ENCODE assay signal across 21 cellular contexts in the genomic region with DNA sequence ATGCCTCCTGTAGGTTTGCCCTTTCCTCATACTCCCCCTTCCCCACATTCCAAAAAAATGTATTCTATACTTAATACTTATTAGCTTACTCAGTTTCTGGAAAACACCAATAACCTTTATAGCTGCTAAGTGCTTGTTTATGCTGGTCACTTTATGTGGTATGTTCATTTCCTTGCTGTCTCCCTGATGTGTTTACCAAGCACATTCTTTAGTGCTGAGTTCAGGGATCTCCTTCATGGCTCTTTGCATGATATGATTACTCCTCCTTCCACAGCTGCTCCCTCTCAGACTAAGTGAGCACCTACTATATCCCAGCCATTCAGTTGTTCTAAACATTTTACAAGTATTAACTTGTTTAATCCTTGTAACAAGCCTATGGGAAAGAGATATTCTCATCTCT.
DNase-seq lines count a peak whose midpoint lies in the region; ATAC-seq and TF ChIP-seq lines count a peak whose summit lies in the region.
"Had no signal": no experiment of that assay in that cellular context is flagged by ENCODE, and none has a peak within 500 bp of the region (broad histone marks: within the 10 kb centered on the region; RNA-seq: fewer than 3 reads in every experiment).

No MANE protein-coding gene starts in this region.

- H3K4ac ChIP-seq in mesenchymal stem cell (ENCODE audit: low read depth in 1 of 2, low read length in 2 of 2) = no peak overlapping the region

- no peak overlapping the region for H2BK5ac ChIP-seq in mesenchymal stem cell (ENCODE audit: low read depth, low read length, poor library complexity, severe bottlenecking)

- H3K9ac ChIP-seq in mesenchymal stem cell (ENCODE audit: low read length) = no peak overlapping the region
- H3K9ac ChIP-seq: BLaER1 treated with 17β-estradiol and CSF1 and Interleukin-3, amounts not matched to agents 10 nM and 100 nM had no signal

- no peak overlapping the region for H3K18ac ChIP-seq in mesenchymal stem cell (ENCODE audit: low read depth in 1 of 2, low read length in 2 of 2)

- H3K27me3 Mint-ChIP-seq in chondrocyte (ENCODE audit: low read depth) = no peaks in the 10 kb centered on the region
- H3K27me3 Mint-ChIP-seq in CD14-positive monocyte (ENCODE audit: low read depth in 3 of 3) = no peaks in the 10 kb centered on the region
- H3K27me3 Mint-ChIP-seq: activated CD4-positive, alpha-beta memory T cell treated with anti-CD3 and anti-CD28 coated beads, Interleukin-2, amount 10 ng/mL, durations not matched to agents 7 days and 5 days had no signal

- peak; percentile 41 for DNase-seq in AG20443 (ENCODE audit: low spot score)
- DNase-seq in LHCN-M2 (ENCODE audit: low read depth) = peak; percentile 26
- DNase-seq in chondrocyte (ENCODE audit: low spot score) = no peak
- peak; percentile 95 for DNase-seq in mesenchymal stem cell
- no peak for DNase-seq in stimulated activated CD4-positive, alpha-beta T cell treated with anti-CD3 and anti-CD28 coated beads, Interleukin-1b, Interleukin-23, amount 100 ng/mL, for 48 hours
- DNase-seq in CD14-positive monocyte (ENCODE audit: low spot score) = no peak
- no peak for DNase-seq in NCI-H1105 treated with DMSO at 0.1 percent for 48 hours (lab: John Stamatoyannopoulos, UW)
- DNase-seq: activated CD4-positive, alpha-beta memory T cell treated with anti-CD3 and anti-CD28 coated beads, Interleukin-2, amount 10 ng/mL, durations not matched to agents 7 days and 5 days; activated T-cell treated with anti-CD3 and anti-CD28 coated beads, Interleukin-2, amount 50 U/mL, for 4 hours; foreskin melanocyte; left ventricle myocardium superior; NCI-H187; NCI-H345; ovary; stimulated activated CD4-positive, alpha-beta T cell treated with anti-CD3 and anti-CD28 coated beads, Interleukin-4, amount 100 ng/mL, for 24 hours; T-cell had no signal

- peaks cover 10% of the 10 kb centered on the region for H3K9me3 Mint-ChIP-seq in chondrocyte (ENCODE audit: low read depth)
- H3K9me3 Mint-ChIP-seq in CD14-positive monocyte = peaks cover 0 to 18% (median 14%) of the 10 kb centered on the region in 7 donors
- H3K9me3 Mint-ChIP-seq: activated T-cell treated with anti-CD3 and anti-CD28 coated beads, Interleukin-2, amount 50 U/mL, for 4 hours had no signal

- peaks cover 4% of the 10 kb centered on the region for H3K9me3 ChIP-seq in mesenchymal stem cell (ENCODE audit: control insufficient read depth, low read length)
- H3K9me3 ChIP-seq: ovary had no signal

- intact Hi-C loops in CD14-positive monocyte (cut with micrococcal nuclease) = no loop called here

- H3K14ac ChIP-seq in mesenchymal stem cell (ENCODE audit: low read length in 2 of 2) = no peak overlapping the region

- H4K91ac ChIP-seq in mesenchymal stem cell (ENCODE audit: low read length) = no peak overlapping the region

- ATAC-seq in SK-N-SH treated with all-trans-retinoic acid at 6 μM for 48 hours = no peak
- ATAC-seq: activated naive CD4-positive, alpha-beta T cell treated with anti-CD3 and anti-CD28 coated beads, Interleukin-2, amount 50 U/mL, for 72 hours; activated T-cell treated with anti-CD3 and anti-CD28 coated beads, Interleukin-2, amount 50 U/mL, for 4 hours; HCT116; left ventricle myocardium superior; T-cell had no signal

- no peak overlapping the region for H2BK120ac ChIP-seq in mesenchymal stem cell (ENCODE audit: low read depth, low read length)

- H3K4me3 ChIP-seq in mesenchymal stem cell (ENCODE audit: insufficient read depth in 1 of 2, low read depth in 1 of 2, low read length in 2 of 2) = no peak overlapping the region
- H3K4me3 ChIP-seq: BLaER1 treated with 17β-estradiol and CSF1 and Interleukin-3, amounts not matched to agents 10 nM and 100 nM; ovary had no signal

- H3K23ac ChIP-seq in mesenchymal stem cell (ENCODE audit: low read length in 2 of 2) = no peak overlapping the region

- H3K27ac Mint-ChIP-seq in chondrocyte (ENCODE audit: unreplicated experiment) (peak overlapping the region; percentile 59), CD14-positive monocyte (no peak overlapping the region)
- H3K27ac Mint-ChIP-seq: activated CD4-positive, alpha-beta memory T cell treated with anti-CD3 and anti-CD28 coated beads, Interleukin-2, amount 10 ng/mL, durations not matched to agents 7 days and 5 days; activated naive CD4-positive, alpha-beta T cell treated with anti-CD3 and anti-CD28 coated beads, Interleukin-2, amount 50 U/mL, for 72 hours; T-cell had no signal

- no peak overlapping the region for H2BK12ac ChIP-seq in mesenchymal stem cell (ENCODE audit: low read length in 2 of 2)

- no peaks in the 10 kb centered on the region for H3K27me3 ChIP-seq in mesenchymal stem cell (ENCODE audit: control insufficient read depth in 1 of 2, insufficient read depth in 1 of 2, low read length in 2 of 2)
- H3K27me3 ChIP-seq: BLaER1 treated with 17β-estradiol and CSF1 and Interleukin-3, amounts not matched to agents 10 nM and 100 nM; ovary had no signal

- no peaks in the 10 kb centered on the region for H3K79me1 ChIP-seq in mesenchymal stem cell (replicated peaks; ENCODE audit: low read length, poor library complexity, severe bottlenecking)

- no peaks in the 10 kb centered on the region for H3K36me3 ChIP-seq in mesenchymal stem cell (ENCODE audit: control insufficient read depth in 1 of 2, insufficient read depth in 2 of 2, low read depth in 1 of 2, low read length in 2 of 2)
- H3K36me3 ChIP-seq: BLaER1 treated with 17β-estradiol and CSF1 and Interleukin-3, amounts not matched to agents 10 nM and 100 nM; ovary had no signal

- TF ChIP-seq CTCF in chondrocyte (IDR thresholded peaks at IDR 0.05) = no peak
- no peak for TF ChIP-seq CTCF in CD14-positive monocyte (IDR thresholded peaks at IDR 0.05)

- H3K27ac ChIP-seq in mesenchymal stem cell (ENCODE audit: low read length, poor library complexity, severe bottlenecking) = peak overlapping the region; percentile 55
- H3K27ac ChIP-seq: BLaER1 treated with 17β-estradiol and CSF1 and Interleukin-3, amounts not matched to agents 10 nM and 100 nM; ovary; VCaP had no signal

- H2AFZ ChIP-seq in mesenchymal stem cell (ENCODE audit: low read depth, low read length) = no peak overlapping the region

- H3K36me3 Mint-ChIP-seq in chondrocyte (ENCODE audit: low read depth) (no peaks in the 10 kb centered on the region), CD14-positive monocyte (no peaks in the 10 kb centered on the region)
- H3K36me3 Mint-ChIP-seq: activated naive CD4-positive, alpha-beta T cell treated with anti-CD3 and anti-CD28 coated beads, Interleukin-2, amount 50 U/mL, for 72 hours; T-cell had no signal

- no peak overlapping the region for H2BK15ac ChIP-seq in mesenchymal stem cell (ENCODE audit: low read depth, poor library complexity, severe bottlenecking)

- no peaks in the 10 kb centered on the region for H3K4me1 ChIP-seq in mesenchymal stem cell (ENCODE audit: control insufficient read depth, insufficient read depth, low read depth, low read length)

- H2AK5ac ChIP-seq in mesenchymal stem cell (ENCODE audit: low read length, severe bottlenecking) = no peak overlapping the region

- H3K4me2 ChIP-seq in mesenchymal stem cell (ENCODE audit: low read length, poor library complexity, severe bottlenecking) = no peak overlapping the region
- H3K4me2 ChIP-seq: BLaER1 treated with 17β-estradiol and CSF1 and Interleukin-3, amounts not matched to agents 10 nM and 100 nM had no signal

- H3K4me3 Mint-ChIP-seq in chondrocyte (ENCODE audit: unreplicated experiment) (no peak overlapping the region), CD14-positive monocyte (no peak overlapping the region)
- H3K4me3 Mint-ChIP-seq: activated CD4-positive, alpha-beta memory T cell treated with anti-CD3 and anti-CD28 coated beads, Interleukin-2, amount 10 ng/mL, durations not matched to agents 7 days and 5 days; activated T-cell treated with anti-CD3 and anti-CD28 coated beads, Interleukin-2, amount 50 U/mL, for 4 hours; T-cell had no signal

- no peak overlapping the region for H4K8ac ChIP-seq in mesenchymal stem cell (ENCODE audit: low read length)

- H3K4me1 Mint-ChIP-seq in chondrocyte (ENCODE audit: low read depth) (peaks cover 9% of the 10 kb centered on the region), CD14-positive monocyte (no peaks in the 10 kb centered on the region)
- H3K4me1 Mint-ChIP-seq: activated CD4-positive, alpha-beta memory T cell treated with anti-CD3 and anti-CD28 coated beads, Interleukin-2, amount 10 ng/mL, durations not matched to agents 7 days and 5 days; T-cell had no signal

TF ChIP-seq in SK-N-SH treated with all-trans-retinoic acid at 6 μM for 48 hours, 23 proteins besides CTCF, POLR2A, EP300 and RAD21:
- TF ChIP-seq ZNF70 (CRISPR knock-in tag; IDR thresholded peaks at IDR 0.05) = no peak
- TF ChIP-seq, protein P1, sequence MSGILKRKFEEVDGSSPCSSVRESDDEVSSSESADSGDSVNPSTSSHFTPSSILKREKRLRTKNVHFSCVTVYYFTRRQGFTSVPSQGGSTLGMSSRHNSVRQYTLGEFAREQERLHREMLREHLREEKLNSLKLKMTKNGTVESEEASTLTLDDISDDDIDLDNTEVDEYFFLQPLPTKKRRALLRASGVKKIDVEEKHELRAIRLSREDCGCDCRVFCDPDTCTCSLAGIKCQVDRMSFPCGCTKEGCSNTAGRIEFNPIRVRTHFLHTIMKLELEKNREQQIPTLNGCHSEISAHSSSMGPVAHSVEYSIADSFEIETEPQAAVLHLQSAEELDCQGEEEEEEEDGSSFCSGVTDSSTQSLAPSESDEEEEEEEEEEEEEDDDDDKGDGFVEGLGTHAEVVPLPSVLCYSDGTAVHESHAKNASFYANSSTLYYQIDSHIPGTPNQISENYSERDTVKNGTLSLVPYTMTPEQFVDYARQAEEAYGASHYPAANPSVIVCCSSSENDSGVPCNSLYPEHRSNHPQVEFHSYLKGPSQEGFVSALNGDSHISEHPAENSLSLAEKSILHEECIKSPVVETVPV (CRISPR knock-in tag; IDR thresholded peaks at IDR 0.05) = no peak
- TF ChIP-seq, protein P2, sequence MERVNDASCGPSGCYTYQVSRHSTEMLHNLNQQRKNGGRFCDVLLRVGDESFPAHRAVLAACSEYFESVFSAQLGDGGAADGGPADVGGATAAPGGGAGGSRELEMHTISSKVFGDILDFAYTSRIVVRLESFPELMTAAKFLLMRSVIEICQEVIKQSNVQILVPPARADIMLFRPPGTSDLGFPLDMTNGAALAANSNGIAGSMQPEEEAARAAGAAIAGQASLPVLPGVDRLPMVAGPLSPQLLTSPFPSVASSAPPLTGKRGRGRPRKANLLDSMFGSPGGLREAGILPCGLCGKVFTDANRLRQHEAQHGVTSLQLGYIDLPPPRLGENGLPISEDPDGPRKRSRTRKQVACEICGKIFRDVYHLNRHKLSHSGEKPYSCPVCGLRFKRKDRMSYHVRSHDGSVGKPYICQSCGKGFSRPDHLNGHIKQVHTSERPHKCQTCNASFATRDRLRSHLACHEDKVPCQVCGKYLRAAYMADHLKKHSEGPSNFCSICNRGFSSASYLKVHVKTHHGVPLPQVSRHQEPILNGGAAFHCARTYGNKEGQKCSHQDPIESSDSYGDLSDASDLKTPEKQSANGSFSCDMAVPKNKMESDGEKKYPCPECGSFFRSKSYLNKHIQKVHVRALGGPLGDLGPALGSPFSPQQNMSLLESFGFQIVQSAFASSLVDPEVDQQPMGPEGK (CRISPR knock-in tag; IDR thresholded peaks at IDR 0.05; ENCODE audit: borderline replicate concordance) = no peak
TF ChIP-seq in SK-N-SH treated with all-trans-retinoic acid at 6 μM for 48 hours: peak in this region for 0.

Comparison
In these comparisons a context has a peak if more than half of its experiments do, and no peak if none do; other contexts are left out.
1. DNase-seq: peak in AG20443 (single experiment), LHCN-M2 (single experiment) and mesenchymal stem cell (single experiment); none in chondrocyte (single experiment), stimulated activated CD4-positive, alpha-beta T cell treated with anti-CD3 and anti-CD28 coated beads, Interleukin-1b, Interleukin-23, amount 100 ng/mL, for 48 hours (single experiment), CD14-positive monocyte (single experiment) and NCI-H1105 treated with DMSO at 0.1 percent for 48 hours (single experiment).